Comparison of ENCODE assay signal across 7 cellular contexts in genomic region chr11:35862666-35863065, GRCh38.
"Had no signal": no experiment of that assay in that cellular context is flagged by ENCODE, and none has a peak within 500 bp of the region (broad histone marks: within the 10 kb centered on the region; RNA-seq: fewer than 3 reads in every experiment).

No MANE protein-coding gene starts in this region.

- H3K4me3 ChIP-seq: GM23338 had no signal

- H3K4me3 Mint-ChIP-seq: GM23338, H9 had no signal

- FAIRE-seq: H1, H54, HTR-8/SVneo had no signal

- H3K4me2 ChIP-seq: GM23338 had no signal

- DNase-seq: H9, HCEC 1CT, IMR-90 had no signal

- H3K27ac Mint-ChIP-seq: GM23338, H9 had no signal

- H3K4me1 Mint-ChIP-seq: GM23338, H9 had no signal

- H2AFZ ChIP-seq: GM23338 had no signal
